In the genomic region with DNA sequence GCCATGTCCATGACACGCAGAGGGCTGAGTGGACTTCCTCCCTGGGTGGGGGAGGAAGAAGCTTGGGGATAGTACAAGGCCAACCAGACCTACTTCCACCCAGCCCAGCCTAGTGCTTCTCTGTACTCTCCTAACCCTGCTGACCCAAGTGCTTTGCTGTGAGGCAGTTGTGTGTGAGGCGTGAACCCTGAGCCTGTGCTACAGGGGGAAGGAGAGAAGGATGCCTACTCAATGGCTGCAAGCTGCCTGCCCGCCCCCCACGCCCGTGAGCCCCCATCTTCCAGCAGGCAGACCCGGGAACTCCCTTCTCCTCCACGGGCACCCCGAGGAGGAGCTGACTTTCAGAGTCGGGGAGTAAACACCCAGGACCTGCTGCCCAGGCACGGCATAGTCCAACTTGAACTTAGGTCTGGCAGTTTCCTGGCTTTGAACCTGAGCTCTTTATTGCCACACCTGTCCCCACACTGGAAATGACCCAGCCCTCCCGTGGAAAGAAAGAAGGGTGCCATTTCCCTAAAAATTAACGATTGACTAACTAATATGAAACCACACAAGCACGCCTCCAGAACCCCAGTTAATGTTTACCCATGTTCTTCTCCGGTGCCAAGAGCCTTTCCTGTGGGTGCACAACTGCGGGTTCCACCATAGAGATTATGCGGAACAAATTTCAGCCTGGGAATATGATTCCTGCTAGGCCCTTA, we compare ENCODE assay signal across 10 cellular contexts. TPM values are rescaled to one million over a fixed set of nuclear protein-coding genes. Genes with fewer than 3 reads are reported as not detected.
A peak's percentile ranks its signal among the peaks of the same experiment; 100 is the strongest.
DNase-seq lines count a peak whose midpoint lies in the region; ATAC-seq and TF ChIP-seq lines count a peak whose summit lies in the region.
"Had no signal": no experiment of that assay in that cellular context is flagged by ENCODE, and none has a peak within 500 bp of the region (broad histone marks: within the 10 kb centered on the region; RNA-seq: fewer than 3 reads in every experiment).

No MANE protein-coding gene starts in this region.

- H3K4ac ChIP-seq in mesendoderm (ENCODE audit: low read depth, low read length): no peak overlapping the region

- H3K18ac ChIP-seq in mesendoderm (ENCODE audit: low read length): no peak overlapping the region

- DNase-seq in HK-2 (ENCODE audit: unreplicated experiment) (peak; percentile 62), dermis blood vessel endothelial cell (peak; percentile 35), mesendoderm (no peak), thoracic aorta (ENCODE audit: low spot score) (no peak), SJCRH30 (no peak), NCI-H69 (lab: John Stamatoyannopoulos, UW) (no peak), SIG-M5 treated with dmso at 0.1 percent for 504 hours (lab: John Stamatoyannopoulos, UW; ENCODE audit: unreplicated experiment) (no peak), omental fat pad (ENCODE audit: low spot score) (no peak)
- DNase-seq: NCI-H446 had no signal

- H3K4me3 ChIP-seq in mesendoderm (ENCODE audit: low read length): no peak overlapping the region
- H3K4me3 ChIP-seq in thoracic aorta: no peak overlapping the region
- no peak overlapping the region for H3K4me3 ChIP-seq in SJCRH30

- H3K23ac ChIP-seq in mesendoderm (ENCODE audit: low read length): no peak overlapping the region

- peak overlapping the region; percentile 62 for H2BK5ac ChIP-seq in mesendoderm (ENCODE audit: low read length)

- H3K27ac ChIP-seq in mesendoderm (ENCODE audit: low read depth, low read length) (no peak overlapping the region), thoracic aorta (peak overlapping the region; percentile 56 to 91), SJCRH30 (no peak overlapping the region)

- H4K5ac ChIP-seq in mesendoderm (ENCODE audit: low read length): no peak overlapping the region

- ATAC-seq in thoracic aorta (ENCODE audit: insufficient number of reproducible peaks, low FRiP score, low read depth): no peak
- no peak for ATAC-seq in omental fat pad (ENCODE audit: low FRiP score)

- H3K4me1 ChIP-seq in mesendoderm (ENCODE audit: control insufficient read depth, low read depth, low read length): peaks cover 19% of the 10 kb centered on the region
- peaks cover 39 to 62% of the 10 kb centered on the region in 2 donors for H3K4me1 ChIP-seq in thoracic aorta (ENCODE audit: control insufficient read depth in 1 of 2, low read depth in 2 of 2)
- H3K4me1 ChIP-seq in SJCRH30: peaks cover 31% of the 10 kb centered on the region

- WGBS in mesendoderm (ENCODE audit: extremely low coverage, insufficient coverage, low lambda C conversion rate): no CpG with 5 or more reads among the region's 16 CpGs

- H3K79me1 ChIP-seq in mesendoderm (ENCODE audit: low read length): peaks cover 15% of the 10 kb centered on the region

- H3K4me2 ChIP-seq in mesendoderm (ENCODE audit: low read length): no peak overlapping the region

- H3K9me3 ChIP-seq in thoracic aorta: no peaks in the 10 kb centered on the region
- H3K9me3 ChIP-seq in SJCRH30 (replicated peaks): no peaks in the 10 kb centered on the region

- H2AK5ac ChIP-seq in mesendoderm (ENCODE audit: low read length): peak overlapping the region; percentile 83

- H3K36me3 ChIP-seq in mesendoderm (ENCODE audit: control insufficient read depth, insufficient read depth, low read length) (no peaks in the 10 kb centered on the region), thoracic aorta (peaks cover 13% of the 10 kb centered on the region), SJCRH30 (no peaks in the 10 kb centered on the region)

- H2BK15ac ChIP-seq in mesendoderm (replicated peaks; ENCODE audit: low read depth): no peak overlapping the region

- H3K27me3 ChIP-seq in mesendoderm (ENCODE audit: insufficient read depth, low read length, poor library complexity): no peaks in the 10 kb centered on the region
- no peaks in the 10 kb centered on the region for H3K27me3 ChIP-seq in thoracic aorta (replicated peaks; ENCODE audit: insufficient read depth)
- no peaks in the 10 kb centered on the region for H3K27me3 ChIP-seq in SJCRH30

- H3K56ac ChIP-seq in mesendoderm (ENCODE audit: low read length): peak overlapping the region; percentile 44

- peaks cover 2% of the 10 kb centered on the region for H3K79me2 ChIP-seq in mesendoderm (ENCODE audit: control insufficient read depth, insufficient read depth, low read length)

- H2BK120ac ChIP-seq in mesendoderm (ENCODE audit: low read depth, low read length): no peak overlapping the region

- TF ChIP-seq CTCF in thoracic aorta (IDR thresholded peaks at IDR 0.05) (no peak), omental fat pad (IDR thresholded peaks at IDR 0.05) (no peak)

- no peak overlapping the region for H4K8ac ChIP-seq in mesendoderm (ENCODE audit: low read depth, low read length)

- H3K9ac ChIP-seq in mesendoderm (ENCODE audit: low read length): no peak overlapping the region

RNA-seq across cellular contexts. Expression of a gene that starts 10.8 kb away (rescaled TPM):
- total RNA-seq in dermis blood vessel endothelial cell (68.6 and 76.6 TPM in 2 replicates), thoracic aorta (100 to 1,000 TPM in 1 of 2 donors, 10 to 100 TPM in 1; 99.0 to 135 TPM), omental fat pad (100 to 1,000 TPM; 129 to 365 (median 231) TPM)
- polyA plus RNA-seq in mesendoderm (2013, experiment 1 of 2): 9.7 TPM
- 9.5 TPM for polyA plus RNA-seq in mesendoderm (2013, experiment 2 of 2)
- 0.79 and 2.0 TPM in 2 replicates for total RNA-seq in SJCRH30 (2014; rRNA removed; shearing (Covaris generic))
- total RNA-seq: natural killer cell treated with Interleukin-12 subunit alpha and Interleukin-12 subunit beta and Interleukin-15 and Interleukin-18, amount 100 ng/mL, for 72 hours had no signal

Comparison
In these comparisons a context has a peak if more than half of its experiments do, and no peak if none do; other contexts are left out.
1. DNase-seq: peak in HK-2 (single experiment) and dermis blood vessel endothelial cell (single experiment); none in mesendoderm (single experiment), thoracic aorta (single experiment), SJCRH30 (0 of 2), NCI-H69 (single experiment), SIG-M5 treated with dmso at 0.1 percent for 504 hours (single experiment) and omental fat pad (single experiment).
2. H3K27ac ChIP-seq: peak in thoracic aorta (2 of 2); none in mesendoderm (single experiment) and SJCRH30 (single experiment).
3. RNA of a gene that starts 10.8 kb away (total RNA-seq): 129 to 365 TPM in omental fat pad, 99.0 to 135 TPM in thoracic aorta and 68.6 to 76.6 TPM in dermis blood vessel endothelial cell; 0.79 to 2.0 TPM in SJCRH30; every median in the first group is over 10 times any median in the second.